20 cellular contexts compared by ENCODE assay signal in genomic region chr1:183620311-183620710, GRCh38. TPM values are rescaled to one million over a fixed set of nuclear protein-coding genes. Genes with fewer than 3 reads are reported as not detected.
A peak's percentile ranks its signal among the peaks of the same experiment; 100 is the strongest.
DNase-seq lines count a peak whose midpoint lies in the region; ATAC-seq and TF ChIP-seq lines count a peak whose summit lies in the region.
"Had no signal": no experiment of that assay in that cellular context is flagged by ENCODE, and none has a peak within 500 bp of the region (broad histone marks: within the 10 kb centered on the region; RNA-seq: fewer than 3 reads in every experiment).

No MANE protein-coding gene starts in this region.

- H3K9me3 ChIP-seq in SJCRH30 (replicated peaks): no peaks in the 10 kb centered on the region
- H3K9me3 ChIP-seq: BE2C had no signal

- H3K9me3 Mint-ChIP-seq in activated naive CD4-positive, alpha-beta T cell treated with anti-CD3 and anti-CD28 coated beads, Interleukin-2, amount 50 U/mL, for 24 hours: no peaks in the 10 kb centered on the region
- H3K9me3 Mint-ChIP-seq in T-cell: no peaks in the 10 kb centered on the region
- H3K9me3 Mint-ChIP-seq: CD4-positive, alpha-beta memory T cell had no signal

- DNase-seq in activated naive CD4-positive, alpha-beta T cell treated with Interleukin-2 at 50 U/mL for 16 hours: no peak
- DNase-seq in T-cell (no peak), foreskin keratinocyte (peak in 1 of 2 donors; percentile 56), SJCRH30 (no peak), RPMI8226 (no peak), mucosa of gallbladder (ENCODE audit: low spot score) (no peak)
- DNase-seq: 8988T; BE2C; CD4-positive, alpha-beta memory T cell; DMS79; KBM-7; NCI-H1436; NCI-H2029 treated with DMSO at 0.1 percent for 48 hours; NCI-H748 treated with DMSO at 0.1 percent for 48 hours; Right ventricle myocardium superior had no signal

- no peaks in the 10 kb centered on the region for H3K27me3 Mint-ChIP-seq in activated naive CD4-positive, alpha-beta T cell treated with anti-CD3 and anti-CD28 coated beads, Interleukin-2, amount 50 U/mL, for 24 hours
- H3K27me3 Mint-ChIP-seq in T-cell: no peaks in the 10 kb centered on the region
- H3K27me3 Mint-ChIP-seq: CD4-positive, alpha-beta memory T cell had no signal

- H3K27ac ChIP-seq in foreskin keratinocyte (peak overlapping the region; percentile 80), SJCRH30 (no peak overlapping the region)

- H3K4me1 Mint-ChIP-seq in activated naive CD4-positive, alpha-beta T cell treated with anti-CD3 and anti-CD28 coated beads, Interleukin-2, amount 50 U/mL, for 24 hours: peaks cover 15% of the 10 kb centered on the region
- H3K4me1 Mint-ChIP-seq in T-cell: peaks cover 0 to 12% (median 6%) of the 10 kb centered on the region in 3 donors

- H3K36me3 Mint-ChIP-seq in activated naive CD4-positive, alpha-beta T cell treated with anti-CD3 and anti-CD28 coated beads, Interleukin-2, amount 50 U/mL, for 24 hours: peaks cover 10% of the 10 kb centered on the region
- peaks cover 10% of the 10 kb centered on the region for H3K36me3 Mint-ChIP-seq in T-cell

- H3K4me3 Mint-ChIP-seq in activated naive CD4-positive, alpha-beta T cell treated with anti-CD3 and anti-CD28 coated beads, Interleukin-2, amount 50 U/mL, for 24 hours: no peak overlapping the region
- H3K4me3 Mint-ChIP-seq in T-cell: no peak overlapping the region
- H3K4me3 Mint-ChIP-seq: CD4-positive, alpha-beta memory T cell had no signal

- H3K27me3 ChIP-seq in foreskin keratinocyte (no peaks in the 10 kb centered on the region), SJCRH30 (no peaks in the 10 kb centered on the region)
- H3K27me3 ChIP-seq: BE2C had no signal

- CTCF ChIA-PET in T-cell (lab: Charles Lee): no interaction called here

- no peaks in the 10 kb centered on the region for H3K36me3 ChIP-seq in SJCRH30
- H3K36me3 ChIP-seq: BE2C had no signal

- H3K27ac Mint-ChIP-seq in activated naive CD4-positive, alpha-beta T cell treated with anti-CD3 and anti-CD28 coated beads, Interleukin-2, amount 50 U/mL, for 24 hours: peak overlapping the region; percentile 8
- peak overlapping the region; percentile 10 to 62 for H3K27ac Mint-ChIP-seq in T-cell

- TF ChIP-seq CTCF in foreskin keratinocyte (conservative IDR thresholded peaks at IDR 0.05): no peak

- no peak overlapping the region for H3K4me3 ChIP-seq in SJCRH30

- H3K4me1 ChIP-seq in foreskin keratinocyte (peaks cover 27% of the 10 kb centered on the region), SJCRH30 (no peaks in the 10 kb centered on the region)
- H3K4me1 ChIP-seq: BE2C had no signal

- ATAC-seq in T-cell (replicated peaks in 1 of 4) (no peak), foreskin keratinocyte (no peak), GM18861 (IDR thresholded peaks at IDR 0.05; ENCODE audit: unreplicated experiment) (no peak)
- ATAC-seq: Panc1, SK-N-SH treated with all-trans-retinoic acid at 6 μM for 48 hours had no signal

- POLR2A ChIA-PET in T-cell (lab: Charles Lee): interaction anchor here in 1 of 2 donors (0.6 kb wide), 1 partner anchor 13 kb away, joined by 3 read pairs; no protein-coding TSS in a partner anchor

RNA-seq across cellular contexts. Expression of gene ARPC5, which starts 15.3 kb away (rescaled TPM):
- total RNA-seq in T-cell (100 to 1,000 TPM in 3 of 5 donors, 10 to 100 TPM in 2; 69.8 to 116 (median 106) TPM), foreskin keratinocyte (187 and 212 TPM in 2 replicates), mucosa of gallbladder (108 TPM)
- polyA plus RNA-seq in foreskin keratinocyte: 107 and 137 TPM in 2 replicates
- 67.7 and 68.8 TPM in 2 replicates for total RNA-seq in SJCRH30 (2014; rRNA removed; shearing (Covaris generic))

RNA-seq across cellular contexts. Expression of gene NCF2, which starts 30.1 kb away (rescaled TPM):
- 1 to 10 TPM; 2.9 to 8.7 (median 4.0) TPM for total RNA-seq in T-cell
- total RNA-seq in foreskin keratinocyte: 2.3 and 4.7 TPM in 2 replicates
- 1.7 and 3.5 TPM in 2 replicates for polyA plus RNA-seq in foreskin keratinocyte
- 0.25 and 0.55 TPM in 2 replicates for total RNA-seq in SJCRH30 (2014; rRNA removed; shearing (Covaris generic))
- total RNA-seq in mucosa of gallbladder: 9.6 TPM

RNA-seq across cellular contexts. Expression of gene APOBEC4, which starts 32.8 kb away (rescaled TPM):
- total RNA-seq in T-cell: not detected
- total RNA-seq in foreskin keratinocyte: not detected in 2 replicates
- not detected in 2 replicates for polyA plus RNA-seq in foreskin keratinocyte
- not detected in 2 replicates for total RNA-seq in SJCRH30 (2014; rRNA removed; shearing (Covaris generic))
- total RNA-seq in mucosa of gallbladder: not detected
- total RNA-seq: CD4-positive, alpha-beta memory T cell; NCI-H460; Right ventricle myocardium superior had no signal
- polyA plus RNA-seq: CD4-positive, alpha-beta memory T cell had no signal
